1 cellular context compared by ENCODE assay signal in genomic region chr1:212595229-212595628, GRCh38.
TF ChIP-seq lines count a peak whose summit lies in the region.

No MANE protein-coding gene starts in this region.

TF ChIP-seq in HCT116, 20 proteins besides CTCF, POLR2A, EP300 and RAD21:
- TF ChIP-seq TCF7L2 (IDR thresholded peaks at IDR 0.05; ENCODE audit: borderline replicate concordance, extremely low read depth, insufficient read depth, insufficient read length) = no peak
- no peak for TF ChIP-seq EZH2 (IDR thresholded peaks at IDR 0.05)
- TF ChIP-seq ZNF274 (IDR thresholded peaks at IDR 0.05; ENCODE audit: low read depth, low read length) = no peak
- TF ChIP-seq CEBPB (IDR thresholded peaks at IDR 0.05; ENCODE audit: low read depth) = no peak
- no peak for TF ChIP-seq SRF (IDR thresholded peaks at IDR 0.05; ENCODE audit: low read depth)
- TF ChIP-seq FOSL1 (IDR thresholded peaks at IDR 0.05; ENCODE audit: low read depth) = no peak
- no peak for TF ChIP-seq REST (IDR thresholded peaks at IDR 0.05; ENCODE audit: low read depth)
- TF ChIP-seq SP1 (IDR thresholded peaks at IDR 0.05; ENCODE audit: low read depth) = no peak
- TF ChIP-seq CBX3 (IDR thresholded peaks at IDR 0.05; ENCODE audit: low read depth) = no peak
TF ChIP-seq in HCT116: peak in this region for 0.
